16 cellular contexts compared by ENCODE assay signal in the genomic region with DNA sequence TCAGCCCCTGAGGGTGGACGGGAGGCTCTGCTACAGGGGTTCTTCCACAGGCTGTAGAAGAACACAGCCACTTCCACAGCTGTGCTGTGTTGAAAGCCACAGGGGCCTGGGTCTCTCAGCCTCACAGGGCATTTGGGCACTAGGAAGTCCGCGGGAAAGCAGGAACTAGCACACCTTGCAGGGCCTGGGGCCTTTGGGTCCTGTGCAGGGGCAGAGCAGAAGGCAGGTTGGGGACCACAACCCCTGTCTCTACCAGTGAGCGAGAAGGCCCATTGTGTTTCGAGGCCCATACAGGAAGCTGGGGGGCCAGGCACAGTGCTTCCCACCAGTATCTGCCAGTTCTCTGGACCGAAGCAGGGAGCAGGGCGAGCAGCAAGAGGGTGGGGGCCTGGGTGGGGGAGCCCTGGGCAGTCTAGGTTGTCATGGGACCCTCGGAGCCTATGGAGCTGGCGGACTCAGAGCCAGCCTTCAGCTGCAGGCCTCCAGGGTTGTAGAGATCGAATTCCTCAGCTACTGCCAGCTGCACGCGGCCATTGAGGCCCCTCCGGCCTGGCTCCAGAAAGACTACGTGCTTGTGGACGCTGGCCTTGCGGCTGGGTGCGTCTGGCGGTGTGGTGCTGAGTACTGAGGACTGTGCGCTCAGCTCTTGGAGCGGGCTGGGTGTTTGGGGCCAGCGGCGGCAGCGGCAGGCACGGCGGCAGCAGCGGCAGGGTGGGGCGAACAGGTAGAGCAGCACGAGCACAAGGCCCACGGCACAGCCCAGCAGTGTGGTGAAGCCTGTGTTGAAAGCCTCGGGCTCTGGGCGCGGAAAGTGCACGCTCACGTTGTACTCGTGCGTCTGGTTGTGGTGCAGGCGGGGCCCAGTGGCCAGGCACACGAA. TPM values are rescaled to one million over a fixed set of nuclear protein-coding genes. Genes with fewer than 3 reads are reported as not detected.
DNase-seq lines count a peak whose midpoint lies in the region; ATAC-seq, FAIRE-seq and TF ChIP-seq lines count a peak whose summit lies in the region.
"Had no signal": no experiment of that assay in that cellular context is flagged by ENCODE, and none has a peak within 500 bp of the region (broad histone marks: within the 10 kb centered on the region; RNA-seq: fewer than 3 reads in every experiment).

No MANE protein-coding gene starts in this region.

- H3K4me3 ChIP-seq in left lung, result no peak overlapping the region
- no peak overlapping the region for H3K4me3 ChIP-seq in upper lobe of right lung

- FAIRE-seq in urothelium cell line (lab: Jason Lieb, UNC), result no peak
- FAIRE-seq: G401.6 had no signal

- H3K4me1 ChIP-seq in left lung (peaks cover 14 to 46% of the 10 kb centered on the region in 2 donors), upper lobe of right lung (peaks cover 17% of the 10 kb centered on the region)

- no peak for TF ChIP-seq CTCF in left lung (IDR thresholded peaks at IDR 0.05)
- no peak for TF ChIP-seq CTCF in upper lobe of right lung (IDR thresholded peaks at IDR 0.05)

- H3K4me3 Mint-ChIP-seq in activated T-cell treated with anti-CD3 and anti-CD28 coated beads, Interleukin-2, amount 50 U/mL, for 4 hours, result peak overlapping the region; percentile 35

- no peak for ATAC-seq in Right ventricle myocardium superior (ENCODE audit: poor library complexity)
- ATAC-seq in left ventricle myocardium superior, result no peak
- ATAC-seq in activated T-cell treated with anti-CD3 and anti-CD28 coated beads, Interleukin-2, amount 50 U/mL, for 4 hours, result no peak
- no peak for ATAC-seq in left lung
- ATAC-seq in upper lobe of right lung, result no peak
- no peak for ATAC-seq in HG02571 (IDR thresholded peaks at IDR 0.05; ENCODE audit: unreplicated experiment)

- intact Hi-C loops in Right ventricle myocardium superior (cut with DNase I) (no loop called here), left ventricle myocardium superior (cut with micrococcal nuclease) (no loop called here), left lung (cut with DNase I) (loop anchor here in 1 of 2 donors (10.0 kb wide), 1 partner anchor 117 kb away; no protein-coding TSS in a partner anchor), upper lobe of right lung (cut with DNase I) (no loop called here)

- DNase-seq in Right ventricle myocardium superior (peak; percentile 44), left ventricle myocardium superior (no peak), left lung (peak; percentile 24 to 75), upper lobe of right lung (peak; percentile 69), HPDE6-E6E7 (ENCODE audit: extremely low spot score) (no peak), urothelium cell line (ENCODE audit: low spot score) (no peak)
- DNase-seq in activated T-cell treated with anti-CD3 and anti-CD28 coated beads, Interleukin-2, amount 50 U/mL, for 4 hours, result no peak
- DNase-seq: hippocampal formation; mesendoderm; NCI-H1092; NCI-H524 treated with DMSO at 0.1 percent for 48 hours; stimulated activated CD4-positive, alpha-beta T cell treated with anti-CD3 and anti-CD28 coated beads, Interleukin-2, amount 100 ng/mL, for 24 hours had no signal

- H3K36me3 Mint-ChIP-seq in activated T-cell treated with anti-CD3 and anti-CD28 coated beads, Interleukin-2, amount 50 U/mL, for 4 hours (ENCODE audit: insufficient read depth), result peaks cover 12% of the 10 kb centered on the region

- H3K9me3 Mint-ChIP-seq in activated T-cell treated with anti-CD3 and anti-CD28 coated beads, Interleukin-2, amount 50 U/mL, for 4 hours, result no peaks in the 10 kb centered on the region

- H3K27ac ChIP-seq in left lung (no peak overlapping the region), upper lobe of right lung (no peak overlapping the region)
- H3K27ac ChIP-seq: esophagus muscularis mucosa, psoas muscle had no signal

- peaks cover 28% of the 10 kb centered on the region for H3K4me1 Mint-ChIP-seq in activated T-cell treated with anti-CD3 and anti-CD28 coated beads, Interleukin-2, amount 50 U/mL, for 4 hours (ENCODE audit: low read depth)

- H3K9me3 ChIP-seq in left lung, result no peaks in the 10 kb centered on the region
- no peaks in the 10 kb centered on the region for H3K9me3 ChIP-seq in upper lobe of right lung
- H3K9me3 ChIP-seq: esophagus muscularis mucosa, psoas muscle had no signal

- no peaks in the 10 kb centered on the region for H3K27me3 Mint-ChIP-seq in activated T-cell treated with anti-CD3 and anti-CD28 coated beads, Interleukin-2, amount 50 U/mL, for 4 hours (ENCODE audit: low read depth)

- H3K27me3 ChIP-seq in left lung (no peaks in the 10 kb centered on the region), upper lobe of right lung (no peaks in the 10 kb centered on the region)
- H3K27me3 ChIP-seq: esophagus muscularis mucosa had no signal

- peaks cover 0 to 51% of the 10 kb centered on the region in 2 donors for H3K36me3 ChIP-seq in left lung
- H3K36me3 ChIP-seq in upper lobe of right lung, result peaks cover 25% of the 10 kb centered on the region

RNA-seq across cellular contexts. Expression of a gene that starts 1.7 kb away (rescaled TPM):
- total RNA-seq in Right ventricle myocardium superior (not detected), left ventricle myocardium superior (not detected), left lung (under 1 TPM in 1 of 2 donors, not detected in 1; 0.47 TPM), upper lobe of right lung (0.26 TPM)
- total RNA-seq in activated T-cell treated with anti-CD3 and anti-CD28 coated beads, Interleukin-2, amount 50 U/mL, for 4 hours, result under 1 TPM in 1 of 3 donors, not detected in 2; 0.11 TPM

RNA-seq across cellular contexts. Expression of a gene that starts 6.0 kb away (rescaled TPM):
- total RNA-seq in Right ventricle myocardium superior, result 15.7 TPM
- total RNA-seq in left ventricle myocardium superior, result 16.4 TPM
- total RNA-seq in activated T-cell treated with anti-CD3 and anti-CD28 coated beads, Interleukin-2, amount 50 U/mL, for 4 hours, result 10 to 100 TPM; 67.0 to 71.8 (median 67.4) TPM
- 10 to 100 TPM; 41.0 to 69.5 TPM for total RNA-seq in left lung
- 34.8 TPM for total RNA-seq in upper lobe of right lung

RNA-seq across cellular contexts. Expression of a gene that starts 28.4 kb away (rescaled TPM):
- total RNA-seq in Right ventricle myocardium superior, result 47.9 TPM
- 45.3 TPM for total RNA-seq in left ventricle myocardium superior
- 10 to 100 TPM; 34.0 to 41.4 (median 35.4) TPM for total RNA-seq in activated T-cell treated with anti-CD3 and anti-CD28 coated beads, Interleukin-2, amount 50 U/mL, for 4 hours
- total RNA-seq in left lung, result 10 to 100 TPM; 40.9 to 45.0 TPM
- total RNA-seq in upper lobe of right lung, result 41.4 TPM

RNA-seq across cellular contexts. Expression of a gene that starts 28.5 kb away (rescaled TPM):
- 3.7 TPM for total RNA-seq in Right ventricle myocardium superior
- total RNA-seq in left ventricle myocardium superior, result 6.6 TPM
- 1 to 10 TPM; 4.1 to 5.7 (median 4.7) TPM for total RNA-seq in activated T-cell treated with anti-CD3 and anti-CD28 coated beads, Interleukin-2, amount 50 U/mL, for 4 hours
- 10 to 100 TPM; 12.5 to 19.1 TPM for total RNA-seq in left lung
- total RNA-seq in upper lobe of right lung, result 23.7 TPM

RNA-seq across cellular contexts. Expression of a gene that starts 43.6 kb away (rescaled TPM):
- total RNA-seq in Right ventricle myocardium superior (103 TPM), left ventricle myocardium superior (113 TPM), left lung (100 to 1,000 TPM; 121 to 122 TPM), upper lobe of right lung (88.5 TPM)
- 100 to 1,000 TPM; 129 to 183 (median 171) TPM for total RNA-seq in activated T-cell treated with anti-CD3 and anti-CD28 coated beads, Interleukin-2, amount 50 U/mL, for 4 hours

Comparison
In these comparisons a context has a peak if more than half of its experiments do, and no peak if none do; other contexts are left out.
1. DNase-seq: peak in Right ventricle myocardium superior (single experiment), left lung (2 of 2) and upper lobe of right lung (single experiment); none in left ventricle myocardium superior (single experiment), activated T-cell treated with anti-CD3 and anti-CD28 coated beads, Interleukin-2, amount 50 U/mL, for 4 hours (single experiment), HPDE6-E6E7 (single experiment) and urothelium cell line (single experiment).